In the genomic region with DNA sequence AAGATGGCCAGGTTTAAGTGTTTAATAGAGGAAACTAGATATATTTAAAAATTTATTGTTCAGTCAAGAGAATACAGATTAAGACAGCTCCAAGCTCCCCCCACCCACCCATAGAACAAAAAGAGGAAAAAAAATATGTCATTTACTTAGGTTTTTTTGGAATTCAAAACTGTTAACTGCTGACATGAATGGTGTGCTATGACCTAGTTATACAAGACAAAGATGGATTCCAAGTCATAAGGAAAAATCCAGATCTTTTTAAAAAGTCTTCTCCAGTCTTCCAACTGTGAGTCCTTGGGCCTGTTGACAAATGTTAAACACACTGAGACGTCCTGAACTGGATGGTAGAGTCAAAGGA, we compare ENCODE assay signal across 9 cellular contexts. TPM values are rescaled to one million over a fixed set of nuclear protein-coding genes. Genes with fewer than 3 reads are reported as not detected.
DNase-seq lines count a peak whose midpoint lies in the region; ATAC-seq and TF ChIP-seq lines count a peak whose summit lies in the region.
"Had no signal": no experiment of that assay in that cellular context is flagged by ENCODE, and none has a peak within 500 bp of the region (broad histone marks: within the 10 kb centered on the region; RNA-seq: fewer than 3 reads in every experiment).

No MANE protein-coding gene starts in this region.

- peaks cover 4% of the 10 kb centered on the region for H3K36me3 Mint-ChIP-seq in mesothelial cell of epicardium

- H3K27ac ChIP-seq in right atrium auricular region (peak overlapping the region; percentile 100), brain microvascular endothelial cell (peak overlapping the region; percentile 97)

- H3K9me3 ChIP-seq in right atrium auricular region, result no peaks in the 10 kb centered on the region

- H3K4me1 ChIP-seq in right atrium auricular region, result peaks cover 0 to 64% of the 10 kb centered on the region in 2 donors

- H3K27me3 ChIP-seq in right atrium auricular region (no peaks in the 10 kb centered on the region), brain microvascular endothelial cell (replicated peaks) (no peaks in the 10 kb centered on the region)

- in situ Hi-C loops in brain microvascular endothelial cell (cut with HindIII; ENCODE audit: low pct_ligation_motif_present, low sequenced_read_pairs), result no loop called here
- in situ Hi-C loops in G401 (cut with HindIII; ENCODE audit: low sequenced_read_pairs), result no loop called here

- no peaks in the 10 kb centered on the region for H3K9me3 Mint-ChIP-seq in mesothelial cell of epicardium

- H3K36me3 ChIP-seq in right atrium auricular region (peaks cover 6% of the 10 kb centered on the region), brain microvascular endothelial cell (replicated peaks) (no peaks in the 10 kb centered on the region)

- intact Hi-C loops in left ventricle myocardium superior (cut with micrococcal nuclease), result no loop called here

- DNase-seq in right atrium auricular region (ENCODE audit: low spot score) (no peak), left ventricle myocardium superior (no peak), brain microvascular endothelial cell (no peak), mesothelial cell of epicardium (ENCODE audit: low spot score in 2 of 2, unreplicated experiment in 2 of 2) (no peak), G401 (ENCODE audit: low spot score) (no peak)
- DNase-seq in stimulated activated naive CD4-positive, alpha-beta T cell (lab: John Stamatoyannopoulos, UW), result no peak

- H3K27ac Mint-ChIP-seq in mesothelial cell of epicardium, result peak overlapping the region; percentile 100

- TF ChIP-seq CTCF in right atrium auricular region (IDR thresholded peaks at IDR 0.05), result no peak
- no peak for TF ChIP-seq CTCF in brain microvascular endothelial cell (IDR thresholded peaks at IDR 0.05; ENCODE audit: low read depth, low read length, missing control alignments)
- TF ChIP-seq CTCF in mesothelial cell of epicardium (IDR thresholded peaks at IDR 0.05; ENCODE audit: unreplicated experiment), result no peak

- H3K27me3 Mint-ChIP-seq in mesothelial cell of epicardium (ENCODE audit: low read depth), result no peaks in the 10 kb centered on the region

- no peak for ATAC-seq in left ventricle myocardium superior
- no peak for ATAC-seq in GM18520 (IDR thresholded peaks at IDR 0.05; ENCODE audit: unreplicated experiment)
- ATAC-seq in GM19035 (IDR thresholded peaks at IDR 0.05; ENCODE audit: unreplicated experiment), result no peak

- H3K4me1 Mint-ChIP-seq in mesothelial cell of epicardium, result peaks cover 49% of the 10 kb centered on the region

- H3K4me3 Mint-ChIP-seq in mesothelial cell of epicardium, result peak overlapping the region; percentile 90

- peak overlapping the region; percentile 73 to 79 for H3K4me3 ChIP-seq in right atrium auricular region
- peak overlapping the region; percentile 68 for H3K4me3 ChIP-seq in brain microvascular endothelial cell (ENCODE audit: low read depth, low read length)

RNA-seq across cellular contexts. Expression of a gene that starts 1.3 kb away (rescaled TPM):
- total RNA-seq in right atrium auricular region, result 1 to 10 TPM; 6.0 to 9.3 TPM
- total RNA-seq in left ventricle myocardium superior, result 9.0 TPM
- total RNA-seq in mesothelial cell of epicardium, result 26.5 to 27.2 TPM (median 26.8 TPM) in 3 replicates
- total RNA-seq in G401 (2014; rRNA removed; shearing (Covaris generic)), result 0.62 and 2.8 TPM in 2 replicates

RNA-seq across cellular contexts. Expression of a gene that starts 9.0 kb away (rescaled TPM):
- total RNA-seq in right atrium auricular region (10 to 100 TPM in 1 of 2 donors, 1 to 10 TPM in 1; 7.3 to 21.9 TPM), left ventricle myocardium superior (48.3 TPM), mesothelial cell of epicardium (33.0 to 37.8 TPM (median 33.8 TPM) in 3 replicates)
- total RNA-seq in G401 (2014; rRNA removed; shearing (Covaris generic)), result 35.3 and 46.6 TPM in 2 replicates

RNA-seq across cellular contexts. Expression of a gene that starts 56.2 kb away (rescaled TPM):
- 1 to 10 TPM in 1 of 2 donors, under 1 TPM in 1; 0.39 to 1.3 TPM for total RNA-seq in right atrium auricular region
- 2.2 TPM for total RNA-seq in left ventricle myocardium superior
- 0.16 TPM in 1 of 3 replicates, not detected in the others for total RNA-seq in mesothelial cell of epicardium
- 16.2 and 20.0 TPM in 2 replicates for total RNA-seq in G401 (2014; rRNA removed; shearing (Covaris generic))
- total RNA-seq: T-helper 2 cell treated with Interferon-gamma antibody and Interleukin-4, amounts not matched to agents 100 ng/mL and 5 ng/mL, for 36 hours had no signal
